ENCODE assay signal across 1 cellular context in the genomic region with DNA sequence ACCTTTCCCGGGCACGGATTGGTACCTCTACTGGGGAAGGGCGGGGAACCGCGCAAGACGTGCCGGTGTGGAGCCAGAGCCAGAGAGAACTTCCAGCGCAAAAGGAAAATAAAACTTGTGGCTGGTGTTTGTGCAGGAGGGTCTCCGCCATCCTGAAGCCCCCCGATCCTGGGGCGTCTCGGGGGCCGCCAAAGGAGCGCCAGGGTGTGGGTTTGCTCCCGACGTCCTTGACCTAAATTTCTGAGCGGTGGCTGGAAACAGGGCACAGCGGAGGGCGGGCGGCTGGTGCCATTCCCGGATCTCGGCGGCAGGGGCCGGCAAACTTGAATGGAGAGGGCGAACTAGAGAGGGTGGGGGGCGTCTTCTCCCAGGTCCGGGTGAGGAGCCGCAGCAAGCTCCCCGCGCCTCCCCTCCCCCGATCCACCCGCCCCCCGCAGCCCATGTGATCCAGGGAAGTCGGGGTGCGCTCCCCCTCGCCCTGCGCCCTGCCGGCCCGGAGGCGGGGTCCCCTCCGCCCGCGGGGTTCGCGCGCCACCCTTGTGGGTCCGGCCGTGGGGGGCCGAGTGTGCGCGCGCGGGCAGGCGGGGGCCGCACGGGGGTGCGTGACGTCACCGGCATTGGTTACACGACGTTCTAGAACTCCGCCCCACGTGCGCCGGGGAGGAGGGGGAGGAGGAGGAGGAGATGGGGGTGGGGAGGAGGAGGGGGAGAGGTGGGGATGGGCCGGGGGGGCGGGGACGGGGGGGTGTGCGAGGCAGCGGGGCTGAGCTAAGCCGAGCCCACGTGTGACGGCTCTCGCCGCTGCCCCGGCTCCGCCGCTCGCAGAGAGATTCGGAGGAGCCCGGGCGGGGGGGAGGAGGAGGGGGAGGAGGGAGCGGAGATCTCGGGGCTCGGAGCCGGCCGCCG.
TF ChIP-seq lines count a peak whose summit lies in the region.

A gene (plus strand): TSS at position 748 of the 906 bp plus-strand sequence. CDS start 220 bp downstream, outside the sequence.

TF ChIP-seq in HepG2, 621 proteins besides CTCF, POLR2A, EP300 and RAD21 (continued from another document and continues in another):
- TF ChIP-seq, protein P1, sequence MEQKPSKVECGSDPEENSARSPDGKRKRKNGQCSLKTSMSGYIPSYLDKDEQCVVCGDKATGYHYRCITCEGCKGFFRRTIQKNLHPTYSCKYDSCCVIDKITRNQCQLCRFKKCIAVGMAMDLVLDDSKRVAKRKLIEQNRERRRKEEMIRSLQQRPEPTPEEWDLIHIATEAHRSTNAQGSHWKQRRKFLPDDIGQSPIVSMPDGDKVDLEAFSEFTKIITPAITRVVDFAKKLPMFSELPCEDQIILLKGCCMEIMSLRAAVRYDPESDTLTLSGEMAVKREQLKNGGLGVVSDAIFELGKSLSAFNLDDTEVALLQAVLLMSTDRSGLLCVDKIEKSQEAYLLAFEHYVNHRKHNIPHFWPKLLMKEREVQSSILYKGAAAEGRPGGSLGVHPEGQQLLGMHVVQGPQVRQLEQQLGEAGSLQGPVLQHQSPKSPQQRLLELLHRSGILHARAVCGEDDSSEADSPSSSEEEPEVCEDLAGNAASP (CRISPR knock-in tag; IDR thresholded peaks at IDR 0.05; ENCODE audit: borderline replicate concordance) = no peak; the same call in 1 of the 2 replicates
- TF ChIP-seq, protein P2, sequence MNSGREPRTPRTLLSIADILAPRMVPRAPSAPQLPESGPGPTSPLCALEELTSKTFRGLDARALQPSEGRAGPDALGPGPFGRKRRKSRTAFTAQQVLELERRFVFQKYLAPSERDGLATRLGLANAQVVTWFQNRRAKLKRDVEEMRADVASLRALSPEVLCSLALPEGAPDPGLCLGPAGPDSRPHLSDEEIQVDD (CRISPR knock-in tag; IDR thresholded peaks at IDR 0.05; ENCODE audit: borderline replicate concordance) = no peak
- TF ChIP-seq MAFF (IDR thresholded peaks at IDR 0.05; ENCODE audit: low read depth, low read length) = no peak
- TF ChIP-seq, protein P3, sequence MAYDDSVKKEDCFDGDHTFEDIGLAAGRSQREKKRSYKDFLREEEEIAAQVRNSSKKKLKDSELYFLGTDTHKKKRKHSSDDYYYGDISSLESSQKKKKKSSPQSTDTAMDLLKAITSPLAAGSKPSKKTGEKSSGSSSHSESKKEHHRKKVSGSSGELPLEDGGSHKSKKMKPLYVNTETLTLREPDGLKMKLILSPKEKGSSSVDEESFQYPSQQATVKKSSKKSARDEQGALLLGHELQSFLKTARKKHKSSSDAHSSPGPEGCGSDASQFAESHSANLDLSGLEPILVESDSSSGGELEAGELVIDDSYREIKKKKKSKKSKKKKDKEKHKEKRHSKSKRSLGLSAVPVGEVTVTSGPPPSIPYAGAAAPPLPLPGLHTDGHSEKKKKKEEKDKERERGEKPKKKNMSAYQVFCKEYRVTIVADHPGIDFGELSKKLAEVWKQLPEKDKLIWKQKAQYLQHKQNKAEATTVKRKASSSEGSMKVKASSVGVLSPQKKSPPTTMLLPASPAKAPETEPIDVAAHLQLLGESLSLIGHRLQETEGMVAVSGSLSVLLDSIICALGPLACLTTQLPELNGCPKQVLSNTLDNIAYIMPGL (CRISPR knock-in tag; IDR thresholded peaks at IDR 0.05; ENCODE audit: borderline replicate concordance in 1 of 2, low read depth in 1 of 2) = 0 out of 4 replicates have a peak, but pooled peaks of 1 of the 2 experiments have one; percentile 17
- TF ChIP-seq ZSCAN12 (CRISPR knock-in tag; IDR thresholded peaks at IDR 0.05) = no peak
- TF ChIP-seq, protein P4, sequence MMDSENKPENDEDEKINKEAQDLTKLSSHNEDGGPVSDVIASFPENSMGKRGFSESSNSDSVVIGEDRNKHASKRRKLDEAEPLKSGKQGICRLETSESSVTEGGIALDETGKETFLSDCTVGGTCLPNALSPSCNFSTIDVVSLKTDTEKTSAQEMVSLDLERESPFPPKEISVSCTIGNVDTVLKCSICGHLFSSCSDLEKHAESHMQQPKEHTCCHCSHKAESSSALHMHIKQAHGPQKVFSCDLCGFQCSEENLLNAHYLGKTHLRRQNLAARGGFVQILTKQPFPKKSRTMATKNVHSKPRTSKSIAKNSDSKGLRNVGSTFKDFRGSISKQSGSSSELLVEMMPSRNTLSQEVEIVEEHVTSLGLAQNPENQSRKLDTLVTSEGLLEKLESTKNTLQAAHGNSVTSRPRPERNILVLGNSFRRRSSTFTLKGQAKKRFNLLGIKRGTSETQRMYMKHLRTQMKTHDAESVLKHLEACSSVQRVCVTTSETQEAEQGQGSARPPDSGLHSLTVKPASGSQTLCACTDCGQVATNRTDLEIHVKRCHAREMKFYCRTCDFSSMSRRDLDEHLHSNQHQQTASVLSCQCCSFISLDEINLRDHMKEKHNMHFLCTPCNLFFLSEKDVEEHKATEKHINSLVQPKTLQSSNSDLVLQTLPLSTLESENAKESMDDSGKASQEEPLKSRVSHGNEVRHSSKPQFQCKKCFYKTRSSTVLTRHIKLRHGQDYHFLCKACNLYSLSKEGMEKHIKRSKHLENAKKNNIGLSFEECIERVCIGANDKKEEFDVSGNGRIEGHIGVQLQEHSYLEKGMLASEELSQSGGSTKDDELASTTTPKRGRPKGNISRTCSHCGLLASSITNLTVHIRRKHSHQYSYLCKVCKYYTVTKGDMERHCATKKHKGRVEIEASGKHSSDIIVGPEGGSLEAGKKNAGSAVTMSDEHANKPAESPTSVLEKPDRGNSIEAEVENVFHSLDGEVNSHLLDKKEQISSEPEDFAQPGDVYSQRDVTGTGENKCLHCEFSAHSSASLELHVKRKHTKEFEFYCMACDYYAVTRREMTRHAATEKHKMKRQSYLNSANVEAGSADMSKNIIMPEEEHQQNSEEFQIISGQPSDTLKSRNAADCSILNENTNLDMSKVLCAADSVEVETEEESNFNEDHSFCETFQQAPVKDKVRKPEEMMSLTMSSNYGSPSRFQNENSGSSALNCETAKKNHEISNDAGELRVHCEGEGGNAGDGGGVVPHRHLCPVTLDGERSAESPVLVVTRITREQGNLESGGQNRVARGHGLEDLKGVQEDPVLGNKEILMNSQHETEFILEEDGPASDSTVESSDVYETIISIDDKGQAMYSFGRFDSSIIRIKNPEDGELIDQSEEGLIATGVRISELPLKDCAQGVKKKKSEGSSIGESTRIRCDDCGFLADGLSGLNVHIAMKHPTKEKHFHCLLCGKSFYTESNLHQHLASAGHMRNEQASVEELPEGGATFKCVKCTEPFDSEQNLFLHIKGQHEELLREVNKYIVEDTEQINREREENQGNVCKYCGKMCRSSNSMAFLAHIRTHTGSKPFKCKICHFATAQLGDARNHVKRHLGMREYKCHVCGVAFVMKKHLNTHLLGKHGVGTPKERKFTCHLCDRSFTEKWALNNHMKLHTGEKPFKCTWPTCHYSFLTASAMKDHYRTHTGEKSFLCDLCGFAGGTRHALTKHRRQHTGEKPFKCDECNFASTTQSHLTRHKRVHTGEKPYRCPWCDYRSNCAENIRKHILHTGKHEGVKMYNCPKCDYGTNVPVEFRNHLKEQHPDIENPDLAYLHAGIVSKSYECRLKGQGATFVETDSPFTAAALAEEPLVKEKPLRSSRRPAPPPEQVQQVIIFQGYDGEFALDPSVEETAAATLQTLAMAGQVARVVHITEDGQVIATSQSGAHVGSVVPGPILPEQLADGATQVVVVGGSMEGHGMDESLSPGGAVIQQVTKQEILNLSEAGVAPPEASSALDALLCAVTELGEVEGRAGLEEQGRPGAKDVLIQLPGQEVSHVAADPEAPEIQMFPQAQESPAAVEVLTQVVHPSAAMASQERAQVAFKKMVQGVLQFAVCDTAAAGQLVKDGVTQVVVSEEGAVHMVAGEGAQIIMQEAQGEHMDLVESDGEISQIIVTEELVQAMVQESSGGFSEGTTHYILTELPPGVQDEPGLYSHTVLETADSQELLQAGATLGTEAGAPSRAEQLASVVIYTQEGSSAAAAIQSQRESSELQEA (CRISPR knock-in tag; IDR thresholded peaks at IDR 0.05; ENCODE audit: not compliant biosample characterization) = peak; percentile 61
- TF ChIP-seq ZNF205 (CRISPR knock-in tag; IDR thresholded peaks at IDR 0.05) = no peak; the same call in 1 of the 2 replicates
- no peak for TF ChIP-seq TCF12 (IDR thresholded peaks at IDR 0.05)
- TF ChIP-seq TCF12 (CRISPR knock-in tag; IDR thresholded peaks at IDR 0.05) = 0 out of 2 replicates have a peak, but pooled peaks have one; percentile 48
- TF ChIP-seq NR2F2 (IDR thresholded peaks at IDR 0.05; ENCODE audit: borderline replicate concordance, low read depth) = 0 out of 2 replicates have a peak, but pooled peaks have one; percentile 3
- TF ChIP-seq, protein P5, sequence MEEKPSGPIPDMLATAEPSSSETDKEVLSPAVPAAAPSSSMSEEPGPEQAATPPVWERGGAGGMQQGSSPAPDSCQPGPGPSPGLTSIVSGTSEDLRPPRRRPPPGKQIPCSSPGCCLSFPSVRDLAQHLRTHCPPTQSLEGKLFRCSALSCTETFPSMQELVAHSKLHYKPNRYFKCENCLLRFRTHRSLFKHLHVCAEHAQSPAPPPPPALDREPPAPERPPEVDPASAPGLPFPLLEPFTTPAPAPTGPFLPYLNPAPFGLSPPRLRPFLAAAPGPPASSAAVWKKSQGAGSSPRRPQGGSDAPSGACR (CRISPR knock-in tag; IDR thresholded peaks at IDR 0.05) = no peak
- peak; percentile 77 for TF ChIP-seq HOXA3 (CRISPR knock-in tag; IDR thresholded peaks at IDR 0.05)
- TF ChIP-seq, protein P6, sequence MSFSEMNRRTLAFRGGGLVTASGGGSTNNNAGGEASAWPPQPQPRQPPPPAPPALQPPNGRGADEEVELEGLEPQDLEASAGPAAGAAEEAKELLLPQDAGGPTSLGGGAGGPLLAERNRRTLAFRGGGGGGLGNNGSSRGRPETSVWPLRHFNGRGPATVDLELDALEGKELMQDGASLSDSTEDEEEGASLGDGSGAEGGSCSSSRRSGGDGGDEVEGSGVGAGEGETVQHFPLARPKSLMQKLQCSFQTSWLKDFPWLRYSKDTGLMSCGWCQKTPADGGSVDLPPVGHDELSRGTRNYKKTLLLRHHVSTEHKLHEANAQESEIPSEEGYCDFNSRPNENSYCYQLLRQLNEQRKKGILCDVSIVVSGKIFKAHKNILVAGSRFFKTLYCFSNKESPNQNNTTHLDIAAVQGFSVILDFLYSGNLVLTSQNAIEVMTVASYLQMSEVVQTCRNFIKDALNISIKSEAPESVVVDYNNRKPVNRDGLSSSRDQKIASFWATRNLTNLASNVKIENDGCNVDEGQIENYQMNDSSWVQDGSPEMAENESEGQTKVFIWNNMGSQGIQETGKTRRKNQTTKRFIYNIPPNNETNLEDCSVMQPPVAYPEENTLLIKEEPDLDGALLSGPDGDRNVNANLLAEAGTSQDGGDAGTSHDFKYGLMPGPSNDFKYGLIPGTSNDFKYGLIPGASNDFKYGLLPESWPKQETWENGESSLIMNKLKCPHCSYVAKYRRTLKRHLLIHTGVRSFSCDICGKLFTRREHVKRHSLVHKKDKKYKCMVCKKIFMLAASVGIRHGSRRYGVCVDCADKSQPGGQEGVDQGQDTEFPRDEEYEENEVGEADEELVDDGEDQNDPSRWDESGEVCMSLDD (CRISPR knock-in tag; IDR thresholded peaks at IDR 0.05; ENCODE audit: borderline replicate concordance) = peak; percentile 84; the same call in 1 of the 2 replicates
- no peak for TF ChIP-seq TBX3 (IDR thresholded peaks at IDR 0.05; ENCODE audit: borderline replicate concordance)
- TF ChIP-seq ZSCAN25 (CRISPR knock-in tag; IDR thresholded peaks at IDR 0.05) = no peak
- peak; percentile 58; the same call in 1 of the 2 replicates for TF ChIP-seq KMT2B (CRISPR knock-in tag; IDR thresholded peaks at IDR 0.05)
- TF ChIP-seq, protein P7, sequence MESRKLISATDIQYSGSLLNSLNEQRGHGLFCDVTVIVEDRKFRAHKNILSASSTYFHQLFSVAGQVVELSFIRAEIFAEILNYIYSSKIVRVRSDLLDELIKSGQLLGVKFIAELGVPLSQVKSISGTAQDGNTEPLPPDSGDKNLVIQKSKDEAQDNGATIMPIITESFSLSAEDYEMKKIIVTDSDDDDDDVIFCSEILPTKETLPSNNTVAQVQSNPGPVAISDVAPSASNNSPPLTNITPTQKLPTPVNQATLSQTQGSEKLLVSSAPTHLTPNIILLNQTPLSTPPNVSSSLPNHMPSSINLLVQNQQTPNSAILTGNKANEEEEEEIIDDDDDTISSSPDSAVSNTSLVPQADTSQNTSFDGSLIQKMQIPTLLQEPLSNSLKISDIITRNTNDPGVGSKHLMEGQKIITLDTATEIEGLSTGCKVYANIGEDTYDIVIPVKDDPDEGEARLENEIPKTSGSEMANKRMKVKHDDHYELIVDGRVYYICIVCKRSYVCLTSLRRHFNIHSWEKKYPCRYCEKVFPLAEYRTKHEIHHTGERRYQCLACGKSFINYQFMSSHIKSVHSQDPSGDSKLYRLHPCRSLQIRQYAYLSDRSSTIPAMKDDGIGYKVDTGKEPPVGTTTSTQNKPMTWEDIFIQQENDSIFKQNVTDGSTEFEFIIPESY (CRISPR knock-in tag; IDR thresholded peaks at IDR 0.05) = no peak
- 0 out of 2 replicates have a peak, but pooled peaks have one; percentile 10 for TF ChIP-seq TBX2 (CRISPR knock-in tag; IDR thresholded peaks at IDR 0.05; ENCODE audit: borderline replicate concordance)
- no peak; the same call in none of the 2 replicates for TF ChIP-seq ZNF776 (CRISPR knock-in tag; IDR thresholded peaks at IDR 0.05)
- TF ChIP-seq ZNF441 (CRISPR knock-in tag; IDR thresholded peaks at IDR 0.05; ENCODE audit: borderline replicate concordance) = peak; percentile 55; the same call in 1 of the 2 replicates
- TF ChIP-seq PHF20 (CRISPR knock-in tag; IDR thresholded peaks at IDR 0.05) = no peak
- TF ChIP-seq HNRNPL (IDR thresholded peaks at IDR 0.05; ENCODE audit: low read depth, low read length) = peak; percentile 95
- TF ChIP-seq KLF6 (CRISPR knock-in tag; IDR thresholded peaks at IDR 0.05) = peak; percentile 31; the same call in 1 of the 2 replicates
- TF ChIP-seq GABPA (IDR thresholded peaks at IDR 0.05; ENCODE audit: low read depth, low read length) = no peak
- TF ChIP-seq GABPA (CRISPR knock-in tag; IDR thresholded peaks at IDR 0.05; ENCODE audit: low read depth) = no peak
- TF ChIP-seq ZNF746 (CRISPR knock-in tag; IDR thresholded peaks at IDR 0.05) = peak; percentile 76
- TF ChIP-seq ZNF354B (CRISPR knock-in tag; IDR thresholded peaks at IDR 0.05) = no peak
- TF ChIP-seq SKI (IDR thresholded peaks at IDR 0.05; ENCODE audit: partially characterized antibody) = peak; percentile 16
- no peak for TF ChIP-seq MIER2 (CRISPR knock-in tag; IDR thresholded peaks at IDR 0.05)
- TF ChIP-seq BHLHE40 (IDR thresholded peaks at IDR 0.05; ENCODE audit: low read length) = peak; percentile 61
- TF ChIP-seq GATAD2A (CRISPR knock-in tag; IDR thresholded peaks at IDR 0.05) = peak; percentile 27; the same call in 1 of the 2 replicates
- peak; percentile 51; the same call in 1 of the 2 replicates for TF ChIP-seq ZNF350 (CRISPR knock-in tag; IDR thresholded peaks at IDR 0.05; ENCODE audit: borderline replicate concordance, low read depth)
- TF ChIP-seq, protein P8, sequence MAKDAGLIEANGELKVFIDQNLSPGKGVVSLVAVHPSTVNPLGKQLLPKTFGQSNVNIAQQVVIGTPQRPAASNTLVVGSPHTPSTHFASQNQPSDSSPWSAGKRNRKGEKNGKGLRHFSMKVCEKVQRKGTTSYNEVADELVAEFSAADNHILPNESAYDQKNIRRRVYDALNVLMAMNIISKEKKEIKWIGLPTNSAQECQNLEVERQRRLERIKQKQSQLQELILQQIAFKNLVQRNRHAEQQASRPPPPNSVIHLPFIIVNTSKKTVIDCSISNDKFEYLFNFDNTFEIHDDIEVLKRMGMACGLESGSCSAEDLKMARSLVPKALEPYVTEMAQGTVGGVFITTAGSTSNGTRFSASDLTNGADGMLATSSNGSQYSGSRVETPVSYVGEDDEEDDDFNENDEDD (CRISPR knock-in tag; IDR thresholded peaks at IDR 0.05; ENCODE audit: borderline replicate concordance) = peak; percentile 71; the same call in 1 of the 2 replicates
